In the genomic region with DNA sequence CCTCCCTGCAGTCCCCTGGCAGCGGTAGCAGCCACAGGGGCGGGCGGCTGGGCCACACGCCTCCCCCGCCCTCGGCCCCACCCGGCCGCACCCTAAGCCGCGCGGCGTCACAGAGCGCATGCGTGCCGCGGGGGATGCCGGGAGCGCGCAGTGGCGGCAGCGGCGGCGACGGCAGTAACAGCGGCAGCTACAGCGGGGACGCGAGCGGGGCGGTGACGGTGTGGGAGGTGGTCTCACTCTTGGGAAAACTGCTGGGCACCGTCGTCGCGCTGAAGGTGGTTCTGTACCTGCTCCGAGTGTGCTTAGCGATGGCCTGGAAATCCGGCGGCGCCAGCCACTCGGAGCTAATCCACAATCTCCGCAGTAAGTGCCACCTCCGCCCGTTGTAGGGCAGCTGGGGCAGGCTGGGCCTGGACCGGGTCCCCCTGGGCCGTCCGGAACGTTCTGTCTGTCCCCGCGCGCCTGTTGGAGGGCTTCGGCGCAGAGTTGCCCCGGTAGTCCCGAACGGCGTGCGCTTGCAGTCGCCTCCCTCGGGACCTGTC, we compare ENCODE assay signal across 8 cellular contexts. TPM values are rescaled to one million over a fixed set of nuclear protein-coding genes. Genes with fewer than 3 reads are reported as not detected.
DNase-seq lines count a peak whose midpoint lies in the region; ATAC-seq, FAIRE-seq and TF ChIP-seq lines count a peak whose summit lies in the region.

A gene (plus strand): TSS at position 148 of the 542 bp plus-strand sequence. CDS start 161 bp downstream, at position 309.

- H3K79me2 ChIP-seq in OCI-LY1 (ENCODE audit: insufficient read depth, low read length): peaks cover 59% of the 10 kb centered on the region

- FAIRE-seq in D721Med (lab: Jason Lieb, UNC): no peak

- H3K9ac ChIP-seq in HUES6 (ENCODE audit: low read length) (peak within 1 kb of the TSS; percentile 95), OCI-LY1 (ENCODE audit: low read length) (peak within 1 kb of the TSS; percentile 94)

- no peaks in the 10 kb centered on the region for H3F3A ChIP-seq in OCI-LY1 (ENCODE audit: insufficient read depth, low read length)

- 0 out of 2 replicates have a peak, but pooled peaks cover 5% of the 10 kb centered on the region for H4K20me1 ChIP-seq in OCI-LY1 (ENCODE audit: insufficient read depth, low read length)

- no peaks in the 10 kb centered on the region for H3K9me2 ChIP-seq in OCI-LY1 (ENCODE audit: low read depth, low read length)

- DNase-seq in D721Med (ENCODE audit: insufficient read length, low spot score): peak; percentile 70
- DNase-seq in activated T-cell treated with anti-CD3 and anti-CD28 coated beads for 1 hour (ENCODE audit: low read depth): peak; percentile 88
- DNase-seq in epidermal melanocyte (ENCODE audit: insufficient read length, low spot score): peak; percentile 71
- peak; percentile 79 to 82 for DNase-seq in stimulated activated CD8-positive, alpha-beta memory T cell treated with anti-CD3 and anti-CD28 coated beads, Interleukin-4, amount 100 ng/mL, for 1 hour (ENCODE audit: low read depth in 2 of 2, low spot score in 1 of 2)

- peak; percentile 76 for ATAC-seq in GM21447 (IDR thresholded peaks at IDR 0.05; ENCODE audit: unreplicated experiment)

- peak within 1 kb of the TSS; percentile 99 for H3K4me2 ChIP-seq in OCI-LY1 (ENCODE audit: low read length)

- H3K4me3 ChIP-seq in HUES6 (ENCODE audit: low read depth, low read length) (peak within 1 kb of the TSS; percentile 97), OCI-LY1 (ENCODE audit: low read depth, low read length, poor library complexity, severe bottlenecking) (peak within 1 kb of the TSS; percentile 92), mononuclear cell (ENCODE audit: low read length) (peak within 1 kb of the TSS; percentile 97)

- H3K27me3 ChIP-seq in HUES6 (ENCODE audit: control insufficient read depth, insufficient read depth, low read length) (no peaks in the 10 kb centered on the region), OCI-LY1 (ENCODE audit: insufficient read depth, low read length) (no peaks in the 10 kb centered on the region), mononuclear cell (ENCODE audit: insufficient read depth, low read length) (no peaks in the 10 kb centered on the region)

- H3K9me3 ChIP-seq in HUES6 (ENCODE audit: control insufficient read depth, insufficient read depth, low read depth, low read length) (no peaks in the 10 kb centered on the region), OCI-LY1 (ENCODE audit: low read length) (no peaks in the 10 kb centered on the region), mononuclear cell (ENCODE audit: low read depth, low read length) (no peaks in the 10 kb centered on the region)

- H3K4me1 ChIP-seq in HUES6 (ENCODE audit: control insufficient read depth, insufficient read depth, low read length) (no peaks in the 10 kb centered on the region), OCI-LY1 (ENCODE audit: insufficient read depth, low read length, severe bottlenecking) (peaks cover 58% of the 10 kb centered on the region), mononuclear cell (ENCODE audit: insufficient read depth, low read length) (peaks cover 73% of the 10 kb centered on the region)

- no peak for TF ChIP-seq CTCF in D721Med (IDR thresholded peaks at IDR 0.05; ENCODE audit: insufficient read depth, missing control alignments)
- TF ChIP-seq CTCF in OCI-LY1 (IDR thresholded peaks at IDR 0.05; ENCODE audit: low read length): no peak

- peak within 1 kb of the TSS; percentile 2; the same call in 1 of the 2 replicates for H2AFZ ChIP-seq in OCI-LY1 (ENCODE audit: low read length)

- H3K36me3 ChIP-seq in HUES6 (ENCODE audit: control insufficient read depth, insufficient read depth, low read length): no peaks in the 10 kb centered on the region
- peaks cover 11% of the 10 kb centered on the region for H3K36me3 ChIP-seq in OCI-LY1 (ENCODE audit: insufficient read depth, low read length)

- H3K27ac ChIP-seq in HUES6 (ENCODE audit: low read depth, low read length) (peak within 1 kb of the TSS; percentile 92), OCI-LY1 (ENCODE audit: low read depth, low read length, poor library complexity, severe bottlenecking) (peak within 1 kb of the TSS; percentile 76)

RNA-seq across cellular contexts. Expression of the gene that starts here (rescaled TPM):
- total RNA-seq in mononuclear cell: 34.6 TPM

Comparison
In these comparisons a context has a peak if more than half of its experiments do, and no peak if none do; other contexts are left out.
1. Peak in every context shown above with its lines: DNase-seq, ATAC-seq, H3K4me3 ChIP-seq and H3K27ac ChIP-seq.